In genomic region chr20:25584905-25585704, GRCh38 we compare ENCODE assay signal across 8 cellular contexts. TPM values are rescaled to one million over a fixed set of nuclear protein-coding genes. Genes with fewer than 3 reads are reported as not detected.
A peak's percentile ranks its signal among the peaks of the same experiment; 100 is the strongest.
DNase-seq lines count a peak whose midpoint lies in the region; ATAC-seq and TF ChIP-seq lines count a peak whose summit lies in the region.

TSS of gene NINL (minus strand) at chr20:25585531. CDS start at chr20:25526587, 58,944 bp downstream.

- H3K4me1 Mint-ChIP-seq in Calu3 (ENCODE audit: low read depth, unreplicated experiment) (no peaks in the 10 kb centered on the region), natural killer cell (peaks cover 5 to 6% of the 10 kb centered on the region in 2 donors)

- DNase-seq in Calu3 = peak; percentile 50
- peak; percentile 50 for DNase-seq in HCEC 1CT
- DNase-seq in NCI-H526 treated with DMSO at 0.1 percent for 48 hours (lab: John Stamatoyannopoulos, UW) = peak; percentile 54
- DNase-seq in activated T-helper 1 cell treated with Interleukin-2 at 50 U/mL for 16 hours (ENCODE audit: low read depth) = peak; percentile 25
- DNase-seq in fibroblast of peridontal ligament (ENCODE audit: extremely low read depth) = peak; percentile 35
- DNase-seq in natural killer cell = peak; percentile 23
- no peak for DNase-seq in superior temporal gyrus (ENCODE audit: extremely low spot score)

- peak within 1 kb of the TSS in 4 of 5 donors; percentile 13 to 75 (median 62) for H3K9ac ChIP-seq in subcutaneous abdominal adipose tissue (ENCODE audit: low read length in 5 of 5)

- H3K4me3 Mint-ChIP-seq in Calu3 (ENCODE audit: low read depth, unreplicated experiment) (peak within 1 kb of the TSS; percentile 75), natural killer cell (peak within 1 kb of the TSS; percentile 80)

- peaks cover 3 to 16% (median 12%) of the 10 kb centered on the region in 5 donors for H3K4me1 ChIP-seq in subcutaneous abdominal adipose tissue (ENCODE audit: control insufficient read depth in 5 of 5, insufficient read depth in 5 of 5, low read length in 5 of 5)

- BruUV-seq in Calu3 (replicated peaks; lab: Mats Ljungman, UMichigan) = no TSS peak

- H3K9me3 Mint-ChIP-seq in Calu3 (ENCODE audit: low read depth, unreplicated experiment) (no peaks in the 10 kb centered on the region), natural killer cell (no peaks in the 10 kb centered on the region)

- no peaks in the 10 kb centered on the region for H3K36me3 ChIP-seq in subcutaneous abdominal adipose tissue (ENCODE audit: control insufficient read depth in 5 of 5, insufficient read depth in 5 of 5, low read length in 5 of 5)

- TF ChIP-seq CTCF in Calu3 (IDR thresholded peaks at IDR 0.05; ENCODE audit: unreplicated experiment) (no peak), natural killer cell (IDR thresholded peaks at IDR 0.05) (no peak)

- no peaks in the 10 kb centered on the region for H3K27me3 Mint-ChIP-seq in Calu3 (ENCODE audit: unreplicated experiment)
- peaks cover 17 to 19% of the 10 kb centered on the region in 2 donors for H3K27me3 Mint-ChIP-seq in natural killer cell (ENCODE audit: low read depth in 2 of 2)

- H3K9me3 ChIP-seq in subcutaneous abdominal adipose tissue (ENCODE audit: control insufficient read depth in 5 of 5, low read length in 5 of 5) = no peaks in the 10 kb centered on the region

- CTCF ChIA-PET in Calu3 (lab: Charles Lee) = no interaction called here

- H3K27ac Mint-ChIP-seq in Calu3 (ENCODE audit: unreplicated experiment) (peak within 1 kb of the TSS; percentile 76), natural killer cell (peak within 1 kb of the TSS in 1 of 2 donors; percentile 24)

- H3K36me3 Mint-ChIP-seq in Calu3 (ENCODE audit: insufficient read depth, unreplicated experiment) (peaks cover 7% of the 10 kb centered on the region), natural killer cell (no peaks in the 10 kb centered on the region)

- peak; percentile 63 to 84 (median 77) for ATAC-seq in natural killer cell

- H3K27me3 ChIP-seq in subcutaneous abdominal adipose tissue (ENCODE audit: control insufficient read depth in 5 of 5, insufficient read depth in 4 of 5, low read length in 5 of 5) = peaks cover 0 to 2% (median 0%) of the 10 kb centered on the region in 5 donors

- intact Hi-C loops in Calu3 (cut with micrococcal nuclease; ENCODE audit: unreplicated experiment) (no loop called here), natural killer cell (cut with micrococcal nuclease) (no loop called here)

- no peak within 1 kb of the TSS for H3K27ac ChIP-seq in subcutaneous abdominal adipose tissue (ENCODE audit: low read depth, low read length)

- H3K4me3 ChIP-seq in subcutaneous abdominal adipose tissue (ENCODE audit: low read depth in 1 of 5, low read length in 5 of 5) = peak within 1 kb of the TSS; percentile 58 to 77 (median 70)

RNA-seq across cellular contexts. Expression of gene NINL, which starts in this region (rescaled TPM):
- total RNA-seq in Calu3 (2022) (8.5 and 9.1 TPM in 2 replicates), natural killer cell (1 to 10 TPM; 3.1 to 6.9 (median 4.9) TPM)
